In the genomic region with DNA sequence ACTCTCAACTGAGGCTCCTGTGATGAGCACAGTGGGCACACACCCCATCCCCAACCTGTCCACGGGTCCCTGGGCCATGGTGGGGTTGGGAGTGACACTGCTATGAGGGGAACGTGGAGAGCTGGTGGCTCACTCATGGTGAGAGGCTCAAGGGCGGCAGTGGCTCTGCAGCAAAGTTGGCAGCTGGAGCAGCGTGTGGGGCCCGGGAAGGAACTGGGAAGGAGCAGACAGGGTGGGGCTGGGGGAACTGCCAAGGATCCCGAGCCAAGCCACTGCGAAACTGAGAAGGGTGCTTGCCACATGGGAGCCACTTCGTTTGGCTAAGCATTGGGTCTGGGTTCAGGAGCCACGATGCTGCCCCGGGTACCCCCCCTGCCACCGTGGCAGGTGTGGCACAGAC, we compare ENCODE assay signal across 21 cellular contexts.
A peak's percentile ranks its signal among the peaks of the same experiment; 100 is the strongest.
DNase-seq lines count a peak whose midpoint lies in the region; ATAC-seq and TF ChIP-seq lines count a peak whose summit lies in the region.
"Had no signal": no experiment of that assay in that cellular context is flagged by ENCODE, and none has a peak within 500 bp of the region (broad histone marks: within the 10 kb centered on the region; RNA-seq: fewer than 3 reads in every experiment).

No MANE protein-coding gene starts in this region.

- peaks cover 21% of the 10 kb centered on the region for H3K27me3 Mint-ChIP-seq in endothelial cell (ENCODE audit: unreplicated experiment)
- H3K27me3 Mint-ChIP-seq in natural killer cell treated with Interleukin-12 subunit alpha and Interleukin-12 subunit beta and Interleukin-15 and Interleukin-18, amount 100 ng/mL, for 72 hours: no peaks in the 10 kb centered on the region
- H3K27me3 Mint-ChIP-seq: activated naive CD8-positive, alpha-beta T cell treated with anti-CD3 and anti-CD28 coated beads for 36 hours; B cell had no signal

- H3K27me3 ChIP-seq in lower lobe of right lung (ENCODE audit: low read depth): no peaks in the 10 kb centered on the region
- H3K27me3 ChIP-seq: pancreas, right lobe of liver had no signal

- no peak overlapping the region for H3K4me3 ChIP-seq in lower lobe of right lung
- H3K4me3 ChIP-seq: pancreas, right lobe of liver had no signal

- peak overlapping the region; percentile 76 for H3K4me3 Mint-ChIP-seq in endothelial cell (ENCODE audit: unreplicated experiment)
- H3K4me3 Mint-ChIP-seq in stimulated activated effector memory CD8-positive, alpha-beta T cell treated with anti-CD3 and anti-CD28 coated beads, Interleukin-12 subunit alpha, Interleukin-12 subunit beta, amount 100 ng/mL, for 72 hours: no peak overlapping the region
- H3K4me3 Mint-ChIP-seq in natural killer cell treated with Interleukin-12 subunit alpha and Interleukin-12 subunit beta and Interleukin-15 and Interleukin-18, amount 100 ng/mL, for 72 hours: no peak overlapping the region
- H3K4me3 Mint-ChIP-seq: activated naive CD8-positive, alpha-beta T cell treated with anti-CD3 and anti-CD28 coated beads for 36 hours; activated T-helper 1 cell treated with anti-CD3 and anti-CD28 coated beads, Interleukin-12 subunit alpha, Interleukin-12 subunit beta, Interleukin-2, Interleukin-4 antibody, amounts not matched to agents 30 ng/mL and 10 ng/mL and 1 ng/mL, durations not matched to agents 14 hours and 24 hours and 36 hours; B cell; HFFc6 had no signal

- peak in 1 of 2 donors; percentile 6 for ATAC-seq in lower lobe of right lung
- no peak for ATAC-seq in stimulated activated effector memory CD8-positive, alpha-beta T cell treated with anti-CD3 and anti-CD28 coated beads, Interleukin-12 subunit alpha, Interleukin-12 subunit beta, amount 100 ng/mL, for 72 hours
- ATAC-seq in natural killer cell treated with Interleukin-12 subunit alpha and Interleukin-12 subunit beta and Interleukin-15 and Interleukin-18, amount 100 ng/mL, for 72 hours: no peak
- ATAC-seq: pancreas had no signal

- peak overlapping the region; percentile 41 for H3K27ac ChIP-seq in lower lobe of right lung
- H3K27ac ChIP-seq: 22Rv1, pancreas, right lobe of liver had no signal

- H3K4me1 Mint-ChIP-seq in endothelial cell (ENCODE audit: unreplicated experiment): no peaks in the 10 kb centered on the region
- H3K4me1 Mint-ChIP-seq in stimulated activated effector memory CD8-positive, alpha-beta T cell treated with anti-CD3 and anti-CD28 coated beads, Interleukin-12 subunit alpha, Interleukin-12 subunit beta, amount 100 ng/mL, for 72 hours: peaks cover 31% of the 10 kb centered on the region
- peaks cover 14 to 17% of the 10 kb centered on the region in 2 donors for H3K4me1 Mint-ChIP-seq in natural killer cell treated with Interleukin-12 subunit alpha and Interleukin-12 subunit beta and Interleukin-15 and Interleukin-18, amount 100 ng/mL, for 72 hours (ENCODE audit: low read depth in 2 of 2)
- H3K4me1 Mint-ChIP-seq: B cell had no signal

- in situ Hi-C loops in KBM-7 (cut with MboI; ENCODE audit: low pct_unique_long_range_greater_than_20kb, low sequenced_read_pairs): no loop called here

- H3K4me1 ChIP-seq in lower lobe of right lung: peaks cover 12% of the 10 kb centered on the region
- H3K4me1 ChIP-seq: Caco-2, pancreas, right lobe of liver had no signal

- intact Hi-C loops in lower lobe of right lung (cut with DNase I): no loop called here

- DNase-seq in DMS 273 (lab: John Stamatoyannopoulos, UW; ENCODE audit: unreplicated experiment) (peak; percentile 29), DMS 273 treated with DMSO at 0.1 percent for 48 hours (lab: John Stamatoyannopoulos, UW) (no peak), endothelial cell (ENCODE audit: low spot score) (no peak), lower lobe of right lung (no peak), KBM-7 (no peak), HT-29 (ENCODE audit: low spot score) (no peak)
- no peak for DNase-seq in stimulated activated effector memory CD8-positive, alpha-beta T cell treated with anti-CD3 and anti-CD28 coated beads, Interleukin-12 subunit alpha, Interleukin-12 subunit beta, amount 100 ng/mL, for 72 hours (ENCODE audit: low spot score in 2 of 2)
- DNase-seq in natural killer cell treated with Interleukin-12 subunit alpha and Interleukin-12 subunit beta and Interleukin-15 and Interleukin-18, amount 100 ng/mL, for 72 hours (ENCODE audit: low spot score): no peak
- DNase-seq: activated naive CD8-positive, alpha-beta T cell treated with anti-CD3 and anti-CD28 coated beads for 36 hours; Caco-2; erythroblast; HFFc6; NCI-H1092; NCI-H1930; NCI-H345; NCI-H82; right lobe of liver had no signal

- H3K9me3 Mint-ChIP-seq in endothelial cell (ENCODE audit: unreplicated experiment): no peaks in the 10 kb centered on the region
- H3K9me3 Mint-ChIP-seq in stimulated activated effector memory CD8-positive, alpha-beta T cell treated with anti-CD3 and anti-CD28 coated beads, Interleukin-12 subunit alpha, Interleukin-12 subunit beta, amount 100 ng/mL, for 72 hours: no peaks in the 10 kb centered on the region
- no peaks in the 10 kb centered on the region for H3K9me3 Mint-ChIP-seq in natural killer cell treated with Interleukin-12 subunit alpha and Interleukin-12 subunit beta and Interleukin-15 and Interleukin-18, amount 100 ng/mL, for 72 hours
- H3K9me3 Mint-ChIP-seq: activated naive CD8-positive, alpha-beta T cell treated with anti-CD3 and anti-CD28 coated beads for 36 hours; activated T-helper 1 cell treated with anti-CD3 and anti-CD28 coated beads, Interleukin-12 subunit alpha, Interleukin-12 subunit beta, Interleukin-2, Interleukin-4 antibody, amounts not matched to agents 30 ng/mL and 10 ng/mL and 1 ng/mL, durations not matched to agents 14 hours and 24 hours and 36 hours; HFFc6 had no signal

- no peaks in the 10 kb centered on the region for H3K36me3 ChIP-seq in lower lobe of right lung
- H3K36me3 ChIP-seq: pancreas, right lobe of liver had no signal

- H3K9me3 ChIP-seq in lower lobe of right lung: no peaks in the 10 kb centered on the region
- H3K9me3 ChIP-seq: Caco-2, pancreas, right lobe of liver had no signal

- H3K27ac Mint-ChIP-seq in endothelial cell (ENCODE audit: unreplicated experiment): no peak overlapping the region
- peak overlapping the region; percentile 17 for H3K27ac Mint-ChIP-seq in stimulated activated effector memory CD8-positive, alpha-beta T cell treated with anti-CD3 and anti-CD28 coated beads, Interleukin-12 subunit alpha, Interleukin-12 subunit beta, amount 100 ng/mL, for 72 hours
- no peak overlapping the region for H3K27ac Mint-ChIP-seq in natural killer cell treated with Interleukin-12 subunit alpha and Interleukin-12 subunit beta and Interleukin-15 and Interleukin-18, amount 100 ng/mL, for 72 hours
- H3K27ac Mint-ChIP-seq: activated naive CD8-positive, alpha-beta T cell treated with anti-CD3 and anti-CD28 coated beads for 36 hours; activated T-helper 1 cell treated with anti-CD3 and anti-CD28 coated beads, Interleukin-12 subunit alpha, Interleukin-12 subunit beta, Interleukin-2, Interleukin-4 antibody, amounts not matched to agents 30 ng/mL and 10 ng/mL and 1 ng/mL, durations not matched to agents 14 hours and 24 hours and 36 hours; B cell; HFFc6 had no signal

- H3K36me3 Mint-ChIP-seq in endothelial cell (ENCODE audit: low read depth, unreplicated experiment): peaks cover 21% of the 10 kb centered on the region
- H3K36me3 Mint-ChIP-seq in stimulated activated effector memory CD8-positive, alpha-beta T cell treated with anti-CD3 and anti-CD28 coated beads, Interleukin-12 subunit alpha, Interleukin-12 subunit beta, amount 100 ng/mL, for 72 hours: no peaks in the 10 kb centered on the region
- H3K36me3 Mint-ChIP-seq in natural killer cell treated with Interleukin-12 subunit alpha and Interleukin-12 subunit beta and Interleukin-15 and Interleukin-18, amount 100 ng/mL, for 72 hours: no peaks in the 10 kb centered on the region
- H3K36me3 Mint-ChIP-seq: activated naive CD8-positive, alpha-beta T cell treated with anti-CD3 and anti-CD28 coated beads for 36 hours had no signal

- TF ChIP-seq CTCF in endothelial cell (IDR thresholded peaks at IDR 0.05; ENCODE audit: unreplicated experiment) (no peak), lower lobe of right lung (IDR thresholded peaks at IDR 0.05) (no peak)
